In the genomic region with DNA sequence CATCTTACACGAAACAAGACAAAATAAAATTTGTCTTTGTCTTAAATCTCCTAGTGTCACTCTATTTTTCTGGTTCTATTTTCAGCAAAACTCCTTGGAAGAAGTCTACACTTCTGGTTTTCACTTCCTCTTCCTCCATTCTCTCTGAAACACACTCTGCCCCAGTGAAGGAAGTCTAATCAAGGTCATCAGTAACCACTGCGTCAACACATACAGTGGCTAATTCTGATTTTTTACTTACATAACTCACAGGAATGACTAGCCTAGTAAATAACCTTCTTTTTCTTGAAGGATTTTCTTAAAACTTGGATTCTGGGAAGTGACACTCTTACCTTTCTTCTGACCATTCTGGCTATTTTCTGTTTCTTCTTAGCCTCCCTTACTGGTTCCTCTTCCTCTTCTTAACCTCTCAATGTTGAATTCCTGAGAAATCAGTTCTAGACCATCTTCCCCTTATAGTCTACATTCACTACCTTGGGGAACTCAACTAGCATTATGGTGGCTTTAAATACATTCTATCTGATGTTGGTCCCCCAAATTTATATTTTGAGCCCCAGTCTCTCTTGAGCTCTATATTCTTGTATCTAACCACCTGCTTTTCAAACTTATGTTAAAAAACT, we compare ENCODE assay signal across 10 cellular contexts. TPM values are rescaled to one million over a fixed set of nuclear protein-coding genes. Genes with fewer than 3 reads are reported as not detected.
DNase-seq lines count a peak whose midpoint lies in the region; ATAC-seq, FAIRE-seq and TF ChIP-seq lines count a peak whose summit lies in the region.
"Had no signal": no experiment of that assay in that cellular context is flagged by ENCODE, and none has a peak within 500 bp of the region (broad histone marks: within the 10 kb centered on the region; RNA-seq: fewer than 3 reads in every experiment).

No MANE protein-coding gene starts in this region.

- H3K27ac ChIP-seq in ovary (no peak overlapping the region), uterus (no peak overlapping the region)
- H3K27ac ChIP-seq: cardiac muscle cell had no signal

- DNase-seq in left lobe of liver (ENCODE audit: low spot score) (no peak), ovary (no peak), uterus (no peak), urothelium cell line (ENCODE audit: low spot score) (no peak)
- no peak for DNase-seq in stimulated activated CD4-positive, alpha-beta T cell treated with anti-CD3 and anti-CD28 coated beads, Interleukin-15, amount 100 ng/mL, for 24 hours
- DNase-seq: stimulated activated CD4-positive, alpha-beta T cell treated with anti-CD3 and anti-CD28 coated beads, Interleukin-2, amount 100 ng/mL, for 24 hours had no signal

- no peaks in the 10 kb centered on the region for H3K9me3 ChIP-seq in ovary
- H3K9me3 ChIP-seq in uterus: no peaks in the 10 kb centered on the region

- TF ChIP-seq CTCF in ovary (IDR thresholded peaks at IDR 0.05) (no peak), uterus (IDR thresholded peaks at IDR 0.05) (no peak)

- peak; percentile 95 for ATAC-seq in GM18505 (IDR thresholded peaks at IDR 0.05; ENCODE audit: unreplicated experiment)
- peak; percentile 93 for ATAC-seq in GM21526 (IDR thresholded peaks at IDR 0.05; ENCODE audit: low FRiP score, unreplicated experiment)
- ATAC-seq in HG03520 (IDR thresholded peaks at IDR 0.05; ENCODE audit: unreplicated experiment): peak; percentile 94
- peak; percentile 47 for ATAC-seq in left lobe of liver

- H3K4me3 ChIP-seq in ovary: no peak overlapping the region
- H3K4me3 ChIP-seq in uterus: no peak overlapping the region
- H3K4me3 ChIP-seq: cardiac muscle cell had no signal

- no peak for TF ChIP-seq POLR2A in GM18505 (IDR thresholded peaks at IDR 0.05; ENCODE audit: borderline replicate concordance, extremely low read depth, insufficient read depth, insufficient read length)
- TF ChIP-seq POLR2A in ovary (IDR thresholded peaks at IDR 0.05): no peak
- no peak for TF ChIP-seq POLR2A in uterus (IDR thresholded peaks at IDR 0.05)

- no peak for TF ChIP-seq EP300 in ovary (IDR thresholded peaks at IDR 0.05)

- no peak for FAIRE-seq in urothelium cell line (lab: Jason Lieb, UNC)

- H3K36me3 ChIP-seq in ovary: no peaks in the 10 kb centered on the region
- no peaks in the 10 kb centered on the region for H3K36me3 ChIP-seq in uterus
- H3K36me3 ChIP-seq: cardiac muscle cell had no signal

- H3K4me1 ChIP-seq in ovary (ENCODE audit: insufficient read depth): peaks cover 2% of the 10 kb centered on the region
- H3K4me1 ChIP-seq in uterus: no peaks in the 10 kb centered on the region

- intact Hi-C loops in ovary (cut with DNase I): no loop called here
- intact Hi-C loops in uterus (cut with DNase I; ENCODE audit: low total_unique reads): no loop called here

- WGBS in ovary, 3 donors: 78 to 84% (median 80%) methylated on average over 2 of the region's 2 CpGs

- no peaks in the 10 kb centered on the region for H3K27me3 ChIP-seq in ovary
- H3K27me3 ChIP-seq in uterus: no peaks in the 10 kb centered on the region
- H3K27me3 ChIP-seq: cardiac muscle cell had no signal

RNA-seq across cellular contexts. Expression of a gene that starts 37.5 kb away (rescaled TPM):
- total RNA-seq in left lobe of liver (96.8 TPM), ovary (10 to 100 TPM; 27.8 to 52.2 (median 37.3) TPM), uterus (10 to 100 TPM in 3 of 4 donors, 1 to 10 TPM in 1; 6.9 to 36.6 (median 27.8) TPM)
- 10 to 100 TPM; 34.5 to 91.0 TPM for polyA plus RNA-seq in ovary
